Comparison of ENCODE assay signal across 25 cellular contexts in genomic region chr16:63311313-63311712, GRCh38.
"Had no signal": no experiment of that assay in that cellular context is flagged by ENCODE, and none has a peak within 500 bp of the region (broad histone marks: within the 10 kb centered on the region; RNA-seq: fewer than 3 reads in every experiment).

No MANE protein-coding gene starts in this region.

- ATAC-seq: activated CD8-positive, alpha-beta T cell treated with anti-CD3 and anti-CD28 coated beads for 36 hours; activated T-cell treated with anti-CD3 and anti-CD28 coated beads, Interleukin-2, amount 50 U/mL, for 72 hours; activated T-helper 17 cell treated with anti-CD3 and anti-CD28 coated beads, Interleukin-2, amount 50 U/mL, for 72 hours; K562; PC-3 had no signal

- H3K4me3 ChIP-seq: ascending aorta, K562, Peyer's patch had no signal

- H3K4me1 ChIP-seq: ascending aorta, Peyer's patch had no signal

- H3K36me3 ChIP-seq: ascending aorta, Peyer's patch had no signal

- H3K27ac ChIP-seq: ascending aorta, Peyer's patch had no signal

- DNase-seq: activated CD4-positive, alpha-beta T cell treated with anti-CD3 and anti-CD28 coated beads, Interleukin-2, amount 10 ng/mL, durations not matched to agents 24 days and 14 days; activated CD4-positive, alpha-beta T cell treated with anti-CD3 and anti-CD28 coated beads, Interleukin-2, amount 50 U/mL, for 4 hours; activated CD8-positive, alpha-beta T cell treated with anti-CD3 and anti-CD28 coated beads for 36 hours; activated effector memory CD4-positive, alpha-beta T cell treated with anti-CD3 and anti-CD28 coated beads, Interleukin-2, amount 50 U/mL, for 16 hours; activated naive CD4-positive, alpha-beta T cell; activated naive CD4-positive, alpha-beta T cell treated with anti-CD3 and anti-CD28 coated beads, Interleukin-2, amount 50 U/mL, for 16 hours; activated naive CD8-positive, alpha-beta T cell treated with anti-CD3 and anti-CD28 coated beads for 36 hours; activated T-cell treated with anti-CD3 and anti-CD28 coated beads, Interleukin-2, amount 50 U/mL, for 1 hour; activated T-cell treated with anti-CD3 and anti-CD28 coated beads, Interleukin-2, amount 50 U/mL, for 72 hours; amygdala; IMR-90; NCI-H1105; NCI-H1417 treated with DMSO at 0.1 percent for 48 hours; NCI-H187 treated with DMSO at 0.1 percent for 48 hours; NCI-H2081; NCI-H2171 treated with DMSO at 0.1 percent for 48 hours; NCI-H226; NCI-H446 treated with DMSO at 0.1 percent for 48 hours; NCI-H524; PC-3; Peyer's patch; RPMI8226 had no signal

- H3K27me3 ChIP-seq: ascending aorta, Peyer's patch had no signal

- H3K9me3 ChIP-seq: ascending aorta, Peyer's patch had no signal
